Comparison of ENCODE assay signal across 11 cellular contexts in genomic region chr3:189805375-189806067, GRCh38.
"Had no signal": no experiment of that assay in that cellular context is flagged by ENCODE, and none has a peak within 500 bp of the region (broad histone marks: within the 10 kb centered on the region; RNA-seq: fewer than 3 reads in every experiment).

No MANE protein-coding gene starts in this region.

- H3K27me3 ChIP-seq: pancreas, tibial nerve had no signal

- H3K4me1 Mint-ChIP-seq: memory B cell had no signal

- DNase-seq: activated CD4-positive, alpha-beta T cell treated with anti-CD3 and anti-CD28 coated beads, Interleukin-2, amount 50 U/mL, for 4 hours; activated gamma-delta T cell; activated T-cell treated with anti-CD3 and anti-CD28 coated beads, Interleukin-2, amount 50 U/mL, for 48 hours; left ventricle myocardium inferior; pancreas; T-helper 2 cell had no signal

- H3K4me1 ChIP-seq: pancreas had no signal

- H3K9me3 ChIP-seq: left ventricle myocardium inferior, pancreas, tibial nerve had no signal

- H3K27ac Mint-ChIP-seq: activated naive CD8-positive, alpha-beta T cell; memory B cell had no signal

- H3K27ac ChIP-seq: left ventricle myocardium inferior, pancreas, tibial nerve had no signal

- H3K27me3 Mint-ChIP-seq: activated naive CD8-positive, alpha-beta T cell; memory B cell had no signal

- H3K4me3 ChIP-seq: left ventricle myocardium inferior, pancreas, skin epidermis, tibial nerve had no signal

- H3K36me3 Mint-ChIP-seq: activated naive CD8-positive, alpha-beta T cell; memory B cell had no signal

- H3K4me3 Mint-ChIP-seq: activated naive CD8-positive, alpha-beta T cell; memory B cell had no signal

- ATAC-seq: pancreas had no signal

- H3K9me3 Mint-ChIP-seq: memory B cell, neural crest cell had no signal

- H3K36me3 ChIP-seq: left ventricle myocardium inferior, pancreas, tibial nerve had no signal
